ENCODE assay signal across 1 cellular context in genomic region chr9:37574241-37574721, GRCh38.
TF ChIP-seq lines count a peak whose summit lies in the region.

No MANE protein-coding gene starts in this region.

TF ChIP-seq in HEK293, 187 proteins besides CTCF, POLR2A, EP300 and RAD21 (continued from another document):
- no peak for TF ChIP-seq ZNF140 (tag by site-specific recombination; IDR thresholded peaks at IDR 0.05)
- TF ChIP-seq ZNF148 (tag by site-specific recombination; IDR thresholded peaks at IDR 0.05; ENCODE audit: borderline replicate concordance), result no peak
- TF ChIP-seq, protein P1, sequence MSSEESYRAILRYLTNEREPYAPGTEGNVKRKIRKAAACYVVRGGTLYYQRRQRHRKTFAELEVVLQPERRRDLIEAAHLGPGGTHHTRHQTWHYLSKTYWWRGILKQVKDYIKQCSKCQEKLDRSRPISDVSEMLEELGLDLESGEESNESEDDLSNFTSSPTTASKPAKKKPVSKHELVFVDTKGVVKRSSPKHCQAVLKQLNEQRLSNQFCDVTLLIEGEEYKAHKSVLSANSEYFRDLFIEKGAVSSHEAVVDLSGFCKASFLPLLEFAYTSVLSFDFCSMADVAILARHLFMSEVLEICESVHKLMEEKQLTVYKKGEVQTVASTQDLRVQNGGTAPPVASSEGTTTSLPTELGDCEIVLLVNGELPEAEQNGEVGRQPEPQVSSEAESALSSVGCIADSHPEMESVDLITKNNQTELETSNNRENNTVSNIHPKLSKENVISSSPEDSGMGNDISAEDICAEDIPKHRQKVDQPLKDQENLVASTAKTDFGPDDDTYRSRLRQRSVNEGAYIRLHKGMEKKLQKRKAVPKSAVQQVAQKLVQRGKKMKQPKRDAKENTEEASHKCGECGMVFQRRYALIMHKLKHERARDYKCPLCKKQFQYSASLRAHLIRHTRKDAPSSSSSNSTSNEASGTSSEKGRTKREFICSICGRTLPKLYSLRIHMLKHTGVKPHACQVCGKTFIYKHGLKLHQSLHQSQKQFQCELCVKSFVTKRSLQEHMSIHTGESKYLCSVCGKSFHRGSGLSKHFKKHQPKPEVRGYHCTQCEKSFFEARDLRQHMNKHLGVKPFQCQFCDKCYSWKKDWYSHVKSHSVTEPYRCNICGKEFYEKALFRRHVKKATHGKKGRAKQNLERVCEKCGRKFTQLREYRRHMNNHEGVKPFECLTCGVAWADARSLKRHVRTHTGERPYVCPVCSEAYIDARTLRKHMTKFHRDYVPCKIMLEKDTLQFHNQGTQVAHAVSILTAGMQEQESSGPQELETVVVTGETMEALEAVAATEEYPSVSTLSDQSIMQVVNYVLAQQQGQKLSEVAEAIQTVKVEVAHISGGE (tag by site-specific recombination; conservative IDR thresholded peaks at IDR 0.05; ENCODE audit: low read depth), result no peak
- TF ChIP-seq HOXA7 (CRISPR knock-in tag; IDR thresholded peaks at IDR 0.05; ENCODE audit: borderline replicate concordance), result no peak
- 0 out of 2 replicates have a peak, but pooled peaks have one; percentile 17 for TF ChIP-seq ZFHX2 (tag by site-specific recombination; conservative IDR thresholded peaks at IDR 0.05)
- no peak for TF ChIP-seq KLF8 (tag by site-specific recombination; IDR thresholded peaks at IDR 0.05)
- TF ChIP-seq FEZF1 (tag by site-specific recombination; IDR thresholded peaks at IDR 0.05), result no peak
- TF ChIP-seq MYNN (tag by site-specific recombination; IDR thresholded peaks at IDR 0.05; ENCODE audit: borderline replicate concordance), result no peak
- no peak for TF ChIP-seq ZNF561 (tag by site-specific recombination; IDR thresholded peaks at IDR 0.05; ENCODE audit: borderline replicate concordance)
- TF ChIP-seq ZNF473 (tag by site-specific recombination; IDR thresholded peaks at IDR 0.05), result no peak
- TF ChIP-seq ZNF146 (tag by site-specific recombination; IDR thresholded peaks at IDR 0.05), result no peak
- no peak for TF ChIP-seq ZFP69B (tag by site-specific recombination; IDR thresholded peaks at IDR 0.05)
- no peak for TF ChIP-seq ZNF530 (tag by site-specific recombination; IDR thresholded peaks at IDR 0.05; ENCODE audit: low read depth)
- TF ChIP-seq, protein P2, sequence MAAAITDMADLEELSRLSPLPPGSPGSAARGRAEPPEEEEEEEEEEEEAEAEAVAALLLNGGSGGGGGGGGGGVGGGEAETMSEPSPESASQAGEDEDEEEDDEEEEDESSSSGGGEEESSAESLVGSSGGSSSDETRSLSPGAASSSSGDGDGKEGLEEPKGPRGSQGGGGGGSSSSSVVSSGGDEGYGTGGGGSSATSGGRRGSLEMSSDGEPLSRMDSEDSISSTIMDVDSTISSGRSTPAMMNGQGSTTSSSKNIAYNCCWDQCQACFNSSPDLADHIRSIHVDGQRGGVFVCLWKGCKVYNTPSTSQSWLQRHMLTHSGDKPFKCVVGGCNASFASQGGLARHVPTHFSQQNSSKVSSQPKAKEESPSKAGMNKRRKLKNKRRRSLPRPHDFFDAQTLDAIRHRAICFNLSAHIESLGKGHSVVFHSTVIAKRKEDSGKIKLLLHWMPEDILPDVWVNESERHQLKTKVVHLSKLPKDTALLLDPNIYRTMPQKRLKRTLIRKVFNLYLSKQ (tag by site-specific recombination; IDR thresholded peaks at IDR 0.05; ENCODE audit: borderline replicate concordance), result no peak
- no peak for TF ChIP-seq ZNF19 (tag by site-specific recombination; IDR thresholded peaks at IDR 0.05; ENCODE audit: low read depth)
- no peak for TF ChIP-seq ZNF302 (tag by site-specific recombination; IDR thresholded peaks at IDR 0.05; ENCODE audit: low read depth)
- no peak for TF ChIP-seq ZNF792 (tag by site-specific recombination; IDR thresholded peaks at IDR 0.05)
- no peak for TF ChIP-seq EGR2 (tag by site-specific recombination; IDR thresholded peaks at IDR 0.05; ENCODE audit: low read depth)
- TF ChIP-seq GLI4 (tag by site-specific recombination; IDR thresholded peaks at IDR 0.05), result no peak
- TF ChIP-seq ZNF366 (tag by site-specific recombination; conservative IDR thresholded peaks at IDR 0.05), result no peak
- no peak for TF ChIP-seq ZNF211 (tag by site-specific recombination; IDR thresholded peaks at IDR 0.05; ENCODE audit: low read depth)
- TF ChIP-seq ZNF2 (tag by site-specific recombination; IDR thresholded peaks at IDR 0.05), result no peak
- no peak for TF ChIP-seq OVOL3 (tag by site-specific recombination; IDR thresholded peaks at IDR 0.05)
- TF ChIP-seq, protein P3, sequence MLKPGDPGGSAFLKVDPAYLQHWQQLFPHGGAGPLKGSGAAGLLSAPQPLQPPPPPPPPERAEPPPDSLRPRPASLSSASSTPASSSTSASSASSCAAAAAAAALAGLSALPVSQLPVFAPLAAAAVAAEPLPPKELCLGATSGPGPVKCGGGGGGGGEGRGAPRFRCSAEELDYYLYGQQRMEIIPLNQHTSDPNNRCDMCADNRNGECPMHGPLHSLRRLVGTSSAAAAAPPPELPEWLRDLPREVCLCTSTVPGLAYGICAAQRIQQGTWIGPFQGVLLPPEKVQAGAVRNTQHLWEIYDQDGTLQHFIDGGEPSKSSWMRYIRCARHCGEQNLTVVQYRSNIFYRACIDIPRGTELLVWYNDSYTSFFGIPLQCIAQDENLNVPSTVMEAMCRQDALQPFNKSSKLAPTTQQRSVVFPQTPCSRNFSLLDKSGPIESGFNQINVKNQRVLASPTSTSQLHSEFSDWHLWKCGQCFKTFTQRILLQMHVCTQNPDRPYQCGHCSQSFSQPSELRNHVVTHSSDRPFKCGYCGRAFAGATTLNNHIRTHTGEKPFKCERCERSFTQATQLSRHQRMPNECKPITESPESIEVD (tag by site-specific recombination; IDR thresholded peaks at IDR 0.05), result peak; percentile 51
- TF ChIP-seq GLI2 (tag by site-specific recombination; IDR thresholded peaks at IDR 0.05; ENCODE audit: borderline replicate concordance, low read depth), result no peak
- peak; percentile 86 for TF ChIP-seq ZNF341 (tag by site-specific recombination; IDR thresholded peaks at IDR 0.05; ENCODE audit: low read depth)
- TF ChIP-seq TSHZ1 (tag by site-specific recombination; IDR thresholded peaks at IDR 0.05; ENCODE audit: borderline replicate concordance), result no peak
- TF ChIP-seq ZXDB (tag by site-specific recombination; IDR thresholded peaks at IDR 0.05), result no peak
- TF ChIP-seq ZBTB17 (tag by site-specific recombination; IDR thresholded peaks at IDR 0.05), result peak; percentile 15; the same call in 1 of the 2 replicates
- peak; percentile 78 for TF ChIP-seq ZBTB48 (tag by site-specific recombination; IDR thresholded peaks at IDR 0.05)
- no peak for TF ChIP-seq ZNF76 (tag by site-specific recombination; IDR thresholded peaks at IDR 0.05; ENCODE audit: borderline replicate concordance, low read depth)
- no peak for TF ChIP-seq ZSCAN16 (tag by site-specific recombination; IDR thresholded peaks at IDR 0.05)
- no peak for TF ChIP-seq ZNF266 (tag by site-specific recombination; IDR thresholded peaks at IDR 0.05; ENCODE audit: low read depth)
- TF ChIP-seq REPIN1 (tag by site-specific recombination; IDR thresholded peaks at IDR 0.05; ENCODE audit: low read depth), result no peak
- TF ChIP-seq ZFP37 (tag by site-specific recombination; IDR thresholded peaks at IDR 0.05), result no peak
- TF ChIP-seq SP2 (tag by site-specific recombination; IDR thresholded peaks at IDR 0.05), result no peak
- TF ChIP-seq, protein P4, sequence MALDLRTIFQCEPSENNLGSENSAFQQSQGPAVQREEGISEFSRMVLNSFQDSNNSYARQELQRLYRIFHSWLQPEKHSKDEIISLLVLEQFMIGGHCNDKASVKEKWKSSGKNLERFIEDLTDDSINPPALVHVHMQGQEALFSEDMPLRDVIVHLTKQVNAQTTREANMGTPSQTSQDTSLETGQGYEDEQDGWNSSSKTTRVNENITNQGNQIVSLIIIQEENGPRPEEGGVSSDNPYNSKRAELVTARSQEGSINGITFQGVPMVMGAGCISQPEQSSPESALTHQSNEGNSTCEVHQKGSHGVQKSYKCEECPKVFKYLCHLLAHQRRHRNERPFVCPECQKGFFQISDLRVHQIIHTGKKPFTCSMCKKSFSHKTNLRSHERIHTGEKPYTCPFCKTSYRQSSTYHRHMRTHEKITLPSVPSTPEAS (tag by site-specific recombination; IDR thresholded peaks at IDR 0.05), result no peak
